Comparison of ENCODE assay signal across 21 cellular contexts in the genomic region with DNA sequence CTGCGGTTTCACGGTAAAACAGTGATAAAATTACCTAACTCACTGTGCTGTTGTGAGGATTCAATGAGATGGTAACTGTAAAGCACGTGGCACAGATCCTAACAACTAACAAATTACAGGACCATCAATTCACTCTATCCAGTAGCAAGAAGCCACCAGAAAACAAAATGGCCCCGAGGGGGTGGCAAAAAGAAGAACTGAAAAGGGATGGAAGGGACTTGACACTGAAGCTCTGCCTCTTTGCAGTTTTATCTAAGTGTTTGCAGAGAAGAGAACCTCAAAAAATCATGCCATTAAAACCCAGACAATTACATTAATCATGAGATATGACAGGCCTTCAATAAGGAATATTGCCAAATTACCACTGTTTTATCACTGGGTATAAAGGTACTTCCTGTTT.
"Had no signal": no experiment of that assay in that cellular context is flagged by ENCODE, and none has a peak within 500 bp of the region (broad histone marks: within the 10 kb centered on the region; RNA-seq: fewer than 3 reads in every experiment).

No MANE protein-coding gene starts in this region.

- H3K27ac Mint-ChIP-seq: activated CD4-positive, alpha-beta T cell treated with anti-CD3 and anti-CD28 coated beads, Interleukin-2, amount 10 ng/mL, durations not matched to agents 7 days and 5 days; activated CD8-positive, alpha-beta T cell treated with anti-CD3 and anti-CD28 coated beads, Interleukin-2, amount 10 ng/mL, durations not matched to agents 7 days and 5 days; activated naive CD4-positive, alpha-beta T cell treated with anti-CD3 and anti-CD28 coated beads, Interleukin-2, amount 10 ng/mL, durations not matched to agents 7 days and 5 days; activated naive CD8-positive, alpha-beta T cell treated with anti-CD3 and anti-CD28 coated beads, Interleukin-2, amount 50 U/mL, for 24 hours; activated T-cell treated with anti-CD3 and anti-CD28 coated beads, Interleukin-2, amount 50 U/mL, for 24 hours; brain; naive B cell; stimulated activated naive CD8-positive, alpha-beta T cell treated with anti-CD3 and anti-CD28 coated beads, Interleukin-15, amount 100 ng/mL, for 72 hours had no signal

- H3K36me3 ChIP-seq: prostate gland, thoracic aorta had no signal

- H3K9me3 Mint-ChIP-seq: activated CD4-positive, alpha-beta T cell treated with anti-CD3 and anti-CD28 coated beads, Interleukin-2, amount 10 ng/mL, durations not matched to agents 7 days and 5 days; activated naive CD4-positive, alpha-beta T cell treated with anti-CD3 and anti-CD28 coated beads, Interleukin-2, amount 10 ng/mL, durations not matched to agents 7 days and 5 days; activated naive CD8-positive, alpha-beta T cell treated with anti-CD3 and anti-CD28 coated beads, Interleukin-2, amount 50 U/mL, for 24 hours; activated T-cell treated with anti-CD3 and anti-CD28 coated beads, Interleukin-2, amount 50 U/mL, for 24 hours; stimulated activated naive CD8-positive, alpha-beta T cell treated with anti-CD3 and anti-CD28 coated beads, Interleukin-15, amount 100 ng/mL, for 72 hours had no signal

- ATAC-seq: activated CD4-positive, CD25-positive, alpha-beta regulatory T cell treated with anti-CD3 and anti-CD28 coated beads, Interleukin-2, amount 50 U/mL, for 24 hours; activated CD8-positive, alpha-beta T cell treated with anti-CD3 and anti-CD28 coated beads, Interleukin-2, amount 10 ng/mL, durations not matched to agents 7 days and 5 days; activated naive CD8-positive, alpha-beta T cell treated with anti-CD3 and anti-CD28 coated beads, Interleukin-2, amount 50 U/mL, for 24 hours; foreskin keratinocyte; left lobe of liver; mucosa of descending colon; right cardiac atrium; stimulated activated naive CD8-positive, alpha-beta T cell treated with anti-CD3 and anti-CD28 coated beads, Interleukin-15, amount 100 ng/mL, for 72 hours had no signal

- H3K27ac ChIP-seq: dorsolateral prefrontal cortex, thoracic aorta had no signal

- H3K27me3 Mint-ChIP-seq: activated CD4-positive, alpha-beta T cell treated with anti-CD3 and anti-CD28 coated beads, Interleukin-2, amount 10 ng/mL, durations not matched to agents 7 days and 5 days; activated naive CD4-positive, alpha-beta T cell treated with anti-CD3 and anti-CD28 coated beads, Interleukin-2, amount 10 ng/mL, durations not matched to agents 7 days and 5 days; activated naive CD8-positive, alpha-beta T cell treated with anti-CD3 and anti-CD28 coated beads, Interleukin-2, amount 50 U/mL, for 24 hours; activated T-cell treated with anti-CD3 and anti-CD28 coated beads, Interleukin-2, amount 50 U/mL, for 24 hours; naive B cell; stimulated activated naive CD8-positive, alpha-beta T cell treated with anti-CD3 and anti-CD28 coated beads, Interleukin-15, amount 100 ng/mL, for 72 hours had no signal

- H3K4me1 ChIP-seq: prostate gland had no signal

- H3K4me1 Mint-ChIP-seq: activated naive CD4-positive, alpha-beta T cell treated with anti-CD3 and anti-CD28 coated beads, Interleukin-2, amount 10 ng/mL, durations not matched to agents 7 days and 5 days had no signal

- H3K27me3 ChIP-seq: dorsolateral prefrontal cortex, foreskin keratinocyte had no signal

- DNase-seq: activated CD4-positive, alpha-beta T cell treated with anti-CD3 and anti-CD28 coated beads, Interleukin-2, amount 10 ng/mL, durations not matched to agents 7 days and 5 days; activated CD8-positive, alpha-beta T cell treated with anti-CD3 and anti-CD28 coated beads, Interleukin-2, amount 10 ng/mL, durations not matched to agents 7 days and 5 days; activated naive CD4-positive, alpha-beta T cell treated with anti-CD3 and anti-CD28 coated beads, Interleukin-2, amount 10 ng/mL, durations not matched to agents 7 days and 5 days; activated naive CD8-positive, alpha-beta T cell treated with anti-CD3 and anti-CD28 coated beads, Interleukin-2, amount 50 U/mL, for 24 hours; activated T-cell treated with anti-CD3 and anti-CD28 coated beads, Interleukin-2, amount 50 U/mL, for 24 hours; anterior cingulate cortex; central memory CD4-positive, alpha-beta T cell; dorsolateral prefrontal cortex; foreskin keratinocyte; head of caudate nucleus; mucosa of descending colon; naive B cell; right cardiac atrium; stimulated activated CD4-positive, alpha-beta T cell treated with anti-CD3 and anti-CD28 coated beads, Interleukin-15, amount 100 ng/mL, for 24 hours; stimulated activated CD4-positive, alpha-beta T cell treated with anti-CD3 and anti-CD28 coated beads, Interleukin-4, amount 100 ng/mL, for 1 hour; stimulated activated naive CD8-positive, alpha-beta T cell treated with anti-CD3 and anti-CD28 coated beads, Interleukin-15, amount 100 ng/mL, for 72 hours had no signal

- H3K4me3 ChIP-seq: dorsolateral prefrontal cortex, mucosa of descending colon, prostate gland, thoracic aorta had no signal

- H3K9me3 ChIP-seq: mucosa of descending colon, prostate gland, thoracic aorta had no signal

- H3K4me3 Mint-ChIP-seq: activated CD4-positive, alpha-beta T cell treated with anti-CD3 and anti-CD28 coated beads, Interleukin-2, amount 10 ng/mL, durations not matched to agents 7 days and 5 days; activated CD8-positive, alpha-beta T cell treated with anti-CD3 and anti-CD28 coated beads, Interleukin-2, amount 10 ng/mL, durations not matched to agents 7 days and 5 days; activated naive CD4-positive, alpha-beta T cell treated with anti-CD3 and anti-CD28 coated beads, Interleukin-2, amount 10 ng/mL, durations not matched to agents 7 days and 5 days; activated naive CD8-positive, alpha-beta T cell treated with anti-CD3 and anti-CD28 coated beads, Interleukin-2, amount 50 U/mL, for 24 hours; activated T-cell treated with anti-CD3 and anti-CD28 coated beads, Interleukin-2, amount 50 U/mL, for 24 hours; brain; naive B cell; stimulated activated naive CD8-positive, alpha-beta T cell treated with anti-CD3 and anti-CD28 coated beads, Interleukin-15, amount 100 ng/mL, for 72 hours had no signal
